ENCODE assay signal across 27 cellular contexts in genomic region chr6:22631101-22631500, GRCh38.
A peak's percentile ranks its signal among the peaks of the same experiment; 100 is the strongest.
DNase-seq lines count a peak whose midpoint lies in the region; ATAC-seq, FAIRE-seq and TF ChIP-seq lines count a peak whose summit lies in the region.
"Had no signal": no experiment of that assay in that cellular context is flagged by ENCODE, and none has a peak within 500 bp of the region (broad histone marks: within the 10 kb centered on the region; RNA-seq: fewer than 3 reads in every experiment).

No MANE protein-coding gene starts in this region.

- H3K36me3 ChIP-seq in GM12878 (ENCODE audit: control insufficient read depth in 2 of 2, insufficient read depth in 2 of 2, low read length in 1 of 2) (no peaks in the 10 kb centered on the region), ovary (no peaks in the 10 kb centered on the region), prostate gland (no peaks in the 10 kb centered on the region), upper lobe of left lung (no peaks in the 10 kb centered on the region)
- H3K36me3 ChIP-seq: gastroesophageal sphincter had no signal

- H3K27ac ChIP-seq in GM12878 (ENCODE audit: control insufficient read depth, insufficient read depth) (no peak overlapping the region), ovary (peak overlapping the region in 1 of 2 donors; percentile 49), prostate gland (no peak overlapping the region), upper lobe of left lung (no peak overlapping the region)
- H3K27ac ChIP-seq: epithelial cell of prostate, gastroesophageal sphincter had no signal

- H3K9ac ChIP-seq in GM12878 (ENCODE audit: control insufficient read depth, insufficient read depth, low read length), result no peak overlapping the region

- ATAC-seq in GM12878 (no peak; the same call in 2 of the 3 replicates), left ventricle myocardium superior (peak; percentile 81), upper lobe of left lung (ENCODE audit: low FRiP score in 2 of 2) (no peak), HG03571 (IDR thresholded peaks at IDR 0.05; ENCODE audit: unreplicated experiment) (no peak)
- ATAC-seq: activated naive CD8-positive, alpha-beta T cell treated with anti-CD3 and anti-CD28 coated beads, Interleukin-2, amount 50 U/mL, for 24 hours; gastroesophageal sphincter; GM23338; mucosa of descending colon; WTC11 had no signal

- CTCF ChIA-PET in GM12878 (lab: Yijun Ruan, JAX), result no interaction called here

- no peak overlapping the region for H3K4me2 ChIP-seq in GM12878 (ENCODE audit: control insufficient read depth, insufficient read depth)
- H3K4me2 ChIP-seq: GM23338 had no signal

- no peak for TF ChIP-seq EP300 in GM12878 (IDR thresholded peaks at IDR 0.05; ENCODE audit: borderline replicate concordance in 1 of 2, control insufficient read depth in 1 of 2, low read depth in 2 of 2, low read length in 2 of 2)
- no peak for TF ChIP-seq EP300 in ovary (IDR thresholded peaks at IDR 0.05)
- no peak for TF ChIP-seq EP300 in upper lobe of left lung (IDR thresholded peaks at IDR 0.05)

- BruUV-seq in GM12878 (replicated peaks; lab: Mats Ljungman, UMichigan), result no TSS peak

- H3K9me3 ChIP-seq in GM12878 (replicated peaks; ENCODE audit: control insufficient read depth, insufficient read depth, low read length), result no peaks in the 10 kb centered on the region
- no peaks in the 10 kb centered on the region for H3K9me3 ChIP-seq in ovary
- no peaks in the 10 kb centered on the region for H3K9me3 ChIP-seq in prostate gland
- no peaks in the 10 kb centered on the region for H3K9me3 ChIP-seq in upper lobe of left lung
- H3K9me3 ChIP-seq: mucosa of descending colon had no signal

- TF ChIP-seq CTCF in GM12865 (IDR thresholded peaks at IDR 0.05; ENCODE audit: insufficient read depth, low read depth, low read length, missing control alignments) (no peak), GM12878 (IDR thresholded peaks at IDR 0.05 in 2 of 3, conservative IDR thresholded peaks at IDR 0.05 in 1 of 3; ENCODE audit: control insufficient read depth in 2 of 3, extremely low read depth in 1 of 3, insufficient read depth in 1 of 3, low read depth in 3 of 3, low read length in 3 of 3) (no peak), ovary (IDR thresholded peaks at IDR 0.05) (no peak), prostate gland (IDR thresholded peaks at IDR 0.05) (no peak), upper lobe of left lung (IDR thresholded peaks at IDR 0.05) (no peak)

- SMC1A ChIA-PET in GM12878 (lab: Charles Lee; ENCODE audit: uncharacterized antibody, unreplicated experiment), result interaction anchor here (0.8 kb wide), 1 partner anchor 26 kb away, joined by 3 read pairs; no protein-coding TSS in a partner anchor

- FAIRE-seq in GM12878 (lab: Jason Lieb, UNC), result no peak
- FAIRE-seq: bronchial epithelial cell had no signal

- in situ Hi-C loops in GM12878 (cut with MboI), result no loop called here

- intact Hi-C loops in GM12878 (cut with micrococcal nuclease; ENCODE audit: unreplicated experiment) (no loop called here), left ventricle myocardium superior (cut with micrococcal nuclease) (no loop called here), ovary (cut with DNase I) (no loop called here), prostate gland (cut with DNase I) (no loop called here)

- RAD21 ChIA-PET in GM12878 (lab: Charles Lee; ENCODE audit: unreplicated experiment), result no interaction called here

- H3K4me1 ChIP-seq in GM12878 (ENCODE audit: control insufficient read depth, insufficient read depth, low read length), result no peaks in the 10 kb centered on the region
- H3K4me1 ChIP-seq in ovary (ENCODE audit: insufficient read depth), result peaks cover 2% of the 10 kb centered on the region
- H3K4me1 ChIP-seq in prostate gland (replicated peaks), result no peaks in the 10 kb centered on the region
- no peaks in the 10 kb centered on the region for H3K4me1 ChIP-seq in upper lobe of left lung

- DNase-seq in GM12865 (ENCODE audit: low read depth) (peak; percentile 55), GM12878 (ENCODE audit: low read depth, low spot score) (no peak), left ventricle myocardium superior (peak; percentile 35), ovary (peak; percentile 49 to 78 (median 68)), prostate gland (ENCODE audit: low spot score) (no peak), upper lobe of left lung (no peak), NCI-H526 treated with DMSO at 0.1 percent for 48 hours (lab: John Stamatoyannopoulos, UW) (no peak)
- DNase-seq: activated CD4-positive, alpha-beta T cell treated with anti-CD3 and anti-CD28 coated beads, Interleukin-2, amount 50 U/mL, for 48 hours; activated effector memory CD4-positive, alpha-beta T cell treated with Interleukin-2 at 50 U/mL for 16 hours; activated naive CD8-positive, alpha-beta T cell treated with anti-CD3 and anti-CD28 coated beads, Interleukin-2, amount 50 U/mL, for 24 hours; CD4-positive, CD25-positive, alpha-beta regulatory T cell; DMS153; KBM-7; mucosa of descending colon; MV-4-11; NCI-H187 treated with DMSO at 0.1 percent for 48 hours; NCI-H226; NCI-H82; nucleus accumbens; OCI-M1; substantia nigra had no signal

- H3K4me3 ChIP-seq in GM12865 (ENCODE audit: low read depth, low read length) (no peak overlapping the region), GM12878 (no peak overlapping the region), ovary (no peak overlapping the region), prostate gland (no peak overlapping the region), upper lobe of left lung (no peak overlapping the region)
- H3K4me3 ChIP-seq: gastroesophageal sphincter, GM23338, mucosa of descending colon had no signal

- H3K27me3 ChIP-seq in GM12878 (replicated peaks in 1 of 2; ENCODE audit: control insufficient read depth in 2 of 2, insufficient read depth in 2 of 2, low read length in 1 of 2), result no peaks in the 10 kb centered on the region
- no peaks in the 10 kb centered on the region for H3K27me3 ChIP-seq in ovary
- no peaks in the 10 kb centered on the region for H3K27me3 ChIP-seq in prostate gland (replicated peaks; ENCODE audit: insufficient read depth)
- H3K27me3 ChIP-seq in upper lobe of left lung, result no peaks in the 10 kb centered on the region
- H3K27me3 ChIP-seq: gastroesophageal sphincter had no signal

- 0% methylated on average over 2 of the region's 2 CpGs for WGBS in GM12878 (ENCODE audit: insufficient coverage, insufficient replicate concordance, low lambda C conversion rate, missing lambda C conversion rate)
- WGBS in ovary, 3 donors, result 4 to 7% (median 5%) methylated on average over 2 of the region's 2 CpGs
- WGBS in prostate gland, result 37% methylated on average over 2 of the region's 2 CpGs
- 55 to 70% methylated on average over 2 of the region's 2 CpGs for WGBS in upper lobe of left lung, 2 donors

- no peaks in the 10 kb centered on the region for H3K79me2 ChIP-seq in GM12878 (ENCODE audit: control insufficient read depth, insufficient read depth, low read length)

- no peak for TF ChIP-seq RAD21 in GM12878 (IDR thresholded peaks at IDR 0.05; ENCODE audit: insufficient read depth, low read depth, low read length)

- no peak overlapping the region for H2AFZ ChIP-seq in GM12878 (ENCODE audit: control insufficient read depth, low read depth, low read length)
- H2AFZ ChIP-seq: GM23338 had no signal

- POLR2A ChIA-PET in GM12878 (lab: Charles Lee), result no interaction called here

- H4K20me1 ChIP-seq in GM12878 (ENCODE audit: control insufficient read depth, insufficient read depth), result no peaks in the 10 kb centered on the region

- TF ChIP-seq POLR2A in GM12878 (IDR thresholded peaks at IDR 0.05; ENCODE audit: low read depth, low read length) (no peak), ovary (IDR thresholded peaks at IDR 0.05) (no peak), prostate gland (IDR thresholded peaks at IDR 0.05) (no peak), upper lobe of left lung (IDR thresholded peaks at IDR 0.05) (no peak)

TF ChIP-seq in GM12878, 131 proteins besides CTCF, POLR2A, EP300 and RAD21:
- TF ChIP-seq EED (IDR thresholded peaks at IDR 0.05; ENCODE audit: low read depth), result 0 out of 2 replicates have a peak, but pooled peaks have one; percentile 20
- 0 out of 2 replicates have a peak, but pooled peaks have one; percentile 7 for TF ChIP-seq CREB1 (IDR thresholded peaks at IDR 0.05; ENCODE audit: low read depth)
- no peak for TF ChIP-seq TBL1XR1 (IDR thresholded peaks at IDR 0.05; ENCODE audit: low read depth, low read length)

Comparison
In these comparisons a context has a peak if more than half of its experiments do, and no peak if none do; other contexts are left out.
1. DNase-seq: peak in GM12865 (single experiment), left ventricle myocardium superior (single experiment) and ovary (5 of 5); none in GM12878 (single experiment), prostate gland (single experiment), upper lobe of left lung (0 of 2) and NCI-H526 treated with DMSO at 0.1 percent for 48 hours (single experiment).